ENCODE assay signal across 1 cellular context in genomic region chrX:47366051-47366722, GRCh38.
TF ChIP-seq lines count a peak whose summit lies in the region.

No MANE protein-coding gene starts in this region.

TF ChIP-seq in HepG2, 621 proteins besides CTCF, POLR2A, EP300 and RAD21 (continued from another document):
- no peak for TF ChIP-seq ZNF609 (CRISPR knock-in tag; IDR thresholded peaks at IDR 0.05; ENCODE audit: borderline replicate concordance)
- TF ChIP-seq ZNF691 (CRISPR knock-in tag; IDR thresholded peaks at IDR 0.05; ENCODE audit: borderline replicate concordance, low read depth), result no peak
- no peak for TF ChIP-seq ZNF441 (CRISPR knock-in tag; IDR thresholded peaks at IDR 0.05; ENCODE audit: borderline replicate concordance)
- no peak for TF ChIP-seq HNF1B (CRISPR knock-in tag; IDR thresholded peaks at IDR 0.05)
